33 cellular contexts compared by ENCODE assay signal in the genomic region with DNA sequence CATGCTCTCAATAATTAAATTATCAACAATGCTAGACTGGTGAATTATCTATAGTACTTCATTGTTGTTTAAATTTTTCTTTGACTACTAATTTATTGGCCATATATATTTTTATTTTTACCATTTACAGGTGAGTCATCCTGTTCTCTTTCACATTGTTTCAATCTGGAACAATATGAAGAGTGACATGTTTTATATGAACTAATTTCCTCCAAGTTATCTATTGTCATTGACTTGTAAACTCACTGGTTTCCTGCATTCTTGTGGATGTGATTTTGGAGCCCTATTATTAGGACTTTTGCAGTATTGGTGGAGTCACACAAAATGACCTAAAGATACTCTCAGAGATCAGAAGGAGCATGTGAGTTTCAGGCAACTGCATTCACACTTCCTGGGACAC.
"Had no signal": no experiment of that assay in that cellular context is flagged by ENCODE, and none has a peak within 500 bp of the region (broad histone marks: within the 10 kb centered on the region; RNA-seq: fewer than 3 reads in every experiment).

No MANE protein-coding gene starts in this region.

- H3K4me3 Mint-ChIP-seq: immature natural killer cell; mesothelial cell of epicardium; naive B cell; natural killer cell; nephron progenitor cell; neural progenitor cell; stimulated activated naive CD8-positive, alpha-beta T cell treated with anti-CD3 and anti-CD28 coated beads, Interleukin-15, Interleukin-2, amounts not matched to agents 100 ng/mL and 50 ng/mL, for 24 hours; type B pancreatic cell had no signal

- FAIRE-seq: islet of Langerhans had no signal

- H3K4me2 ChIP-seq: neural progenitor cell had no signal

- H3K4me1 ChIP-seq: left lung, neural progenitor cell, prostate gland, suprapubic skin, uterus had no signal

- H3K4me1 Mint-ChIP-seq: immature natural killer cell, naive B cell, natural killer cell, nephron progenitor cell, neural progenitor cell had no signal

- H3K27me3 ChIP-seq: left lung, neural progenitor cell, neutrophil, ovary, suprapubic skin, tibial artery, uterus had no signal

- H3K27me3 Mint-ChIP-seq: naive B cell; stimulated activated naive CD8-positive, alpha-beta T cell treated with anti-CD3 and anti-CD28 coated beads, Interleukin-15, Interleukin-2, amounts not matched to agents 100 ng/mL and 50 ng/mL, for 24 hours had no signal

- H3K9ac ChIP-seq: neural progenitor cell had no signal

- H3K36me3 ChIP-seq: left lung, lower lobe of right lung, neural progenitor cell, neutrophil, ovary, prostate gland, suprapubic skin, thoracic aorta, tibial artery, uterus had no signal

- DNase-seq: hypothalamus; immature natural killer cell; kidney; left colon; left lung; lower lobe of right lung; mesendoderm; naive B cell; natural killer cell; nephron progenitor cell; occipital lobe; ovary; posterior cingulate gyrus; retina; right cardiac atrium; stimulated activated CD4-positive, alpha-beta T cell treated with anti-CD3 and anti-CD28 coated beads, Interleukin-12 subunit alpha, Interleukin-12 subunit beta, amount 100 ng/mL, for 4 hours; stimulated activated CD4-positive, alpha-beta T cell treated with anti-CD3 and anti-CD28 coated beads, Interleukin-15, amount 100 ng/mL, for 24 hours; stimulated activated CD4-positive, alpha-beta T cell treated with anti-CD3 and anti-CD28 coated beads, Interleukin-2, amount 100 ng/mL, for 24 hours; stimulated activated CD4-positive, alpha-beta T cell treated with anti-CD3 and anti-CD28 coated beads, Interleukin-4, amount 100 ng/mL, for 1 hour; stimulated activated naive CD4-positive, alpha-beta T cell; tibial artery; uterus had no signal

- ATAC-seq: left colon, left lung, lower lobe of right lung, natural killer cell, right cardiac atrium, sciatic nerve had no signal

- H3K9me3 ChIP-seq: lower lobe of right lung, neutrophil, ovary, prostate gland, suprapubic skin, thoracic aorta, tibial artery, uterus had no signal

- H3K4me3 ChIP-seq: left lung, lower lobe of right lung, neural progenitor cell, ovary, prostate gland, skin epidermis, suprapubic skin, thoracic aorta, tibial artery, uterus had no signal

- H3K9me3 Mint-ChIP-seq: immature natural killer cell; natural killer cell; stimulated activated naive CD8-positive, alpha-beta T cell treated with anti-CD3 and anti-CD28 coated beads, Interleukin-15, Interleukin-2, amounts not matched to agents 100 ng/mL and 50 ng/mL, for 24 hours; type B pancreatic cell had no signal

- H2AFZ ChIP-seq: neural progenitor cell had no signal

- H3K27ac ChIP-seq: left lung, lower lobe of right lung, neural progenitor cell, neutrophil, ovary, prostate gland, skin epidermis, suprapubic skin, thoracic aorta, tibial artery, uterus had no signal

- H3K27ac Mint-ChIP-seq: immature natural killer cell; mesothelial cell of epicardium; naive B cell; natural killer cell; nephron progenitor cell; neural progenitor cell; stimulated activated naive CD8-positive, alpha-beta T cell treated with anti-CD3 and anti-CD28 coated beads, Interleukin-15, Interleukin-2, amounts not matched to agents 100 ng/mL and 50 ng/mL, for 24 hours; type B pancreatic cell had no signal

- H3K36me3 Mint-ChIP-seq: immature natural killer cell, naive B cell, natural killer cell, neural progenitor cell had no signal
